Comparison of ENCODE assay signal across 28 cellular contexts in the genomic region with DNA sequence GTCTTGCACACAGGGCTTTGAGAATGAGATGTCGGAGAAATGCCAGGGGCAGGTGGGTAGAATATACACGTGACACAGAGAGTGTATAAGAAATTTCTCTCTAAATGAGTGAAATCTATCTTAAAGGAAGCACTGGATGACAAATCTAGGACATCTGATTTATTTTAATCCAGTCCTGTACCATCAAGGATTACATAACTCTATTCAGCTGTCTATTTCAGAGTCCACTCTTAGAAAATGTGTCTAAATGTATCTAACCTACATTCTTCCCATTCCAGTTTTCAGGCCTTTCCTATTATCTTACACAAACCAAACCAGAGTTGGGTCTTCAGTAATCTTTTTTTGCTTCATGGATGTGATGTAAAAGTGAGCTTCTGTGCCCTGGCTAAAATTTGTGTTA.
"Had no signal": no experiment of that assay in that cellular context is flagged by ENCODE, and none has a peak within 500 bp of the region (broad histone marks: within the 10 kb centered on the region; RNA-seq: fewer than 3 reads in every experiment).

No MANE protein-coding gene starts in this region.

- H3K9me3 ChIP-seq: stomach, suprapubic skin, testis, thoracic aorta, thyroid gland, tibial artery, tibial nerve, transverse colon, upper lobe of left lung, upper lobe of right lung, uterus, vagina had no signal

- H3K4me1 Mint-ChIP-seq: stimulated activated effector memory CD8-positive, alpha-beta T cell treated with anti-CD3 and anti-CD28 coated beads, Interleukin-12 subunit alpha, Interleukin-12 subunit beta, amount 100 ng/mL, for 72 hours; stimulated activated memory B cell treated with anti-CD40 and anti-IgM and Interleukin-4, amounts not matched to agents 10 μg/mL and 1 μg/mL and 100 μg/mL, for 72 hours; stimulated activated naive B cell treated with anti-CD40 and anti-IgM and Interleukin-4, amounts not matched to agents 10 μg/mL and 1 μg/mL and 100 μg/mL, for 72 hours; stimulated activated naive CD8-positive, alpha-beta T cell treated with anti-CD3 and anti-CD28 coated beads, Interleukin-15, amount 100 ng/mL, for 72 hours had no signal

- H3K27ac ChIP-seq: stomach, suprapubic skin, testis, thoracic aorta, thyroid gland, tibial artery, tibial nerve, transverse colon, upper lobe of left lung, upper lobe of right lung, uterus, vagina had no signal

- H3K4me3 Mint-ChIP-seq: stimulated activated effector memory CD8-positive, alpha-beta T cell treated with anti-CD3 and anti-CD28 coated beads, Interleukin-12 subunit alpha, Interleukin-12 subunit beta, amount 100 ng/mL, for 72 hours; stimulated activated memory B cell treated with anti-CD40 and anti-IgM and Interleukin-4, amounts not matched to agents 10 μg/mL and 1 μg/mL and 100 μg/mL, for 72 hours; stimulated activated naive B cell treated with anti-CD40 and anti-IgM and Interleukin-4, amounts not matched to agents 10 μg/mL and 1 μg/mL and 100 μg/mL, for 72 hours; stimulated activated naive CD8-positive, alpha-beta T cell treated with anti-CD3 and anti-CD28 coated beads, Interleukin-15, amount 100 ng/mL, for 72 hours; stimulated activated naive CD8-positive, alpha-beta T cell treated with anti-CD3 and anti-CD28 coated beads, Interleukin-15, Interleukin-2, amounts not matched to agents 100 ng/mL and 50 ng/mL, for 24 hours; type B pancreatic cell had no signal

- H3K9me3 Mint-ChIP-seq: stimulated activated memory B cell treated with anti-CD40 and anti-IgM and Interleukin-4, amounts not matched to agents 10 μg/mL and 1 μg/mL and 100 μg/mL, for 72 hours; stimulated activated naive B cell treated with anti-CD40 and anti-IgM and Interleukin-4, amounts not matched to agents 10 μg/mL and 1 μg/mL and 100 μg/mL, for 72 hours; stimulated activated naive CD8-positive, alpha-beta T cell treated with anti-CD3 and anti-CD28 coated beads, Interleukin-15, amount 100 ng/mL, for 72 hours; stimulated activated naive CD8-positive, alpha-beta T cell treated with anti-CD3 and anti-CD28 coated beads, Interleukin-15, Interleukin-2, amounts not matched to agents 100 ng/mL and 50 ng/mL, for 24 hours; type B pancreatic cell had no signal

- H3K4me1 ChIP-seq: stomach, suprapubic skin, testis, thyroid gland, tibial artery, tibial nerve, upper lobe of left lung, upper lobe of right lung, uterus, vagina had no signal

- DNase-seq: stimulated activated CD4-positive, alpha-beta T cell treated with anti-CD3 and anti-CD28 coated beads, Interleukin-2, amount 100 ng/mL, for 48 hours; stimulated activated CD4-positive, alpha-beta T cell treated with anti-CD3 and anti-CD28 coated beads, Interleukin-4, amount 100 ng/mL, for 1 hour; stimulated activated CD4-positive, alpha-beta T cell treated with anti-CD3 and anti-CD28 coated beads, Interleukin-4, amount 100 ng/mL, for 24 hours; stimulated activated CD4-positive, alpha-beta T cell treated with anti-CD3 and anti-CD28 coated beads, Interleukin-4, amount 100 ng/mL, for 4 hours; stimulated activated CD8-positive, alpha-beta memory T cell treated with anti-CD3 and anti-CD28 coated beads, Interleukin-4, amount 100 ng/mL, for 48 hours; stimulated activated naive B cell treated with anti-CD40 and anti-IgM and Interleukin-4, amounts not matched to agents 10 μg/mL and 1 μg/mL and 100 μg/mL, for 72 hours; stimulated activated naive CD4-positive, alpha-beta T cell; stimulated activated naive CD4-positive, alpha-beta T cell treated with Interleukin-2 at 50 U/mL for 16 hours; stimulated activated naive CD8-positive, alpha-beta T cell treated with anti-CD3 and anti-CD28 coated beads, Interleukin-15, amount 100 ng/mL, for 72 hours; stimulated activated naive CD8-positive, alpha-beta T cell treated with anti-CD3 and anti-CD28 coated beads, Interleukin-15, Interleukin-2, amounts not matched to agents 100 U/mL and 50 U/mL, for 24 hours; stomach; testis; thyroid gland; tibial artery; transverse colon; trophoblast cell; upper lobe of left lung; upper lobe of right lung; uterus had no signal

- H3K4me3 ChIP-seq: stomach, suprapubic skin, testis, thoracic aorta, thyroid gland, tibial artery, tibial nerve, transverse colon, upper lobe of left lung, upper lobe of right lung, uterus, vagina had no signal

- H3K27ac Mint-ChIP-seq: stimulated activated effector memory CD8-positive, alpha-beta T cell treated with anti-CD3 and anti-CD28 coated beads, Interleukin-12 subunit alpha, Interleukin-12 subunit beta, amount 100 ng/mL, for 72 hours; stimulated activated memory B cell treated with anti-CD40 and anti-IgM and Interleukin-4, amounts not matched to agents 10 μg/mL and 1 μg/mL and 100 μg/mL, for 72 hours; stimulated activated naive B cell treated with anti-CD40 and anti-IgM and Interleukin-4, amounts not matched to agents 10 μg/mL and 1 μg/mL and 100 μg/mL, for 72 hours; stimulated activated naive CD8-positive, alpha-beta T cell treated with anti-CD3 and anti-CD28 coated beads, Interleukin-15, amount 100 ng/mL, for 72 hours; stimulated activated naive CD8-positive, alpha-beta T cell treated with anti-CD3 and anti-CD28 coated beads, Interleukin-15, Interleukin-2, amounts not matched to agents 100 ng/mL and 50 ng/mL, for 24 hours; type B pancreatic cell had no signal

- H3K36me3 Mint-ChIP-seq: stimulated activated effector memory CD8-positive, alpha-beta T cell treated with anti-CD3 and anti-CD28 coated beads, Interleukin-12 subunit alpha, Interleukin-12 subunit beta, amount 100 ng/mL, for 72 hours; stimulated activated memory B cell treated with anti-CD40 and anti-IgM and Interleukin-4, amounts not matched to agents 10 μg/mL and 1 μg/mL and 100 μg/mL, for 72 hours; stimulated activated naive B cell treated with anti-CD40 and anti-IgM and Interleukin-4, amounts not matched to agents 10 μg/mL and 1 μg/mL and 100 μg/mL, for 72 hours; type B pancreatic cell had no signal

- FAIRE-seq: urothelium cell line had no signal

- ATAC-seq: stimulated activated effector memory CD8-positive, alpha-beta T cell treated with anti-CD3 and anti-CD28 coated beads, Interleukin-12 subunit alpha, Interleukin-12 subunit beta, amount 100 ng/mL, for 72 hours; stimulated activated memory B cell treated with anti-CD40 and anti-IgM and Interleukin-4, amounts not matched to agents 10 μg/mL and 1 μg/mL and 100 μg/mL, for 72 hours; stimulated activated naive B cell treated with anti-CD40 and anti-IgM and Interleukin-4, amounts not matched to agents 10 μg/mL and 1 μg/mL and 100 μg/mL, for 72 hours; stimulated activated naive CD8-positive, alpha-beta T cell treated with anti-CD3 and anti-CD28 coated beads, Interleukin-15, amount 100 ng/mL, for 72 hours; stimulated activated naive CD8-positive, alpha-beta T cell treated with anti-CD3 and anti-CD28 coated beads, Interleukin-15, Interleukin-2, amounts not matched to agents 100 U/mL and 50 U/mL, for 24 hours; upper lobe of right lung had no signal

- H3K27me3 Mint-ChIP-seq: stimulated activated memory B cell treated with anti-CD40 and anti-IgM and Interleukin-4, amounts not matched to agents 10 μg/mL and 1 μg/mL and 100 μg/mL, for 72 hours; stimulated activated naive B cell treated with anti-CD40 and anti-IgM and Interleukin-4, amounts not matched to agents 10 μg/mL and 1 μg/mL and 100 μg/mL, for 72 hours; stimulated activated naive CD8-positive, alpha-beta T cell treated with anti-CD3 and anti-CD28 coated beads, Interleukin-15, amount 100 ng/mL, for 72 hours; stimulated activated naive CD8-positive, alpha-beta T cell treated with anti-CD3 and anti-CD28 coated beads, Interleukin-15, Interleukin-2, amounts not matched to agents 100 ng/mL and 50 ng/mL, for 24 hours; type B pancreatic cell had no signal

- H3K27me3 ChIP-seq: stomach, suprapubic skin, testis, thyroid gland, tibial artery, tibial nerve, transverse colon, upper lobe of left lung, upper lobe of right lung, uterus, vagina had no signal

- H3K36me3 ChIP-seq: stomach, suprapubic skin, thoracic aorta, thyroid gland, tibial artery, tibial nerve, transverse colon, upper lobe of left lung, upper lobe of right lung, uterus, vagina had no signal
